Comparison of ENCODE assay signal across 1 cellular context in the genomic region with DNA sequence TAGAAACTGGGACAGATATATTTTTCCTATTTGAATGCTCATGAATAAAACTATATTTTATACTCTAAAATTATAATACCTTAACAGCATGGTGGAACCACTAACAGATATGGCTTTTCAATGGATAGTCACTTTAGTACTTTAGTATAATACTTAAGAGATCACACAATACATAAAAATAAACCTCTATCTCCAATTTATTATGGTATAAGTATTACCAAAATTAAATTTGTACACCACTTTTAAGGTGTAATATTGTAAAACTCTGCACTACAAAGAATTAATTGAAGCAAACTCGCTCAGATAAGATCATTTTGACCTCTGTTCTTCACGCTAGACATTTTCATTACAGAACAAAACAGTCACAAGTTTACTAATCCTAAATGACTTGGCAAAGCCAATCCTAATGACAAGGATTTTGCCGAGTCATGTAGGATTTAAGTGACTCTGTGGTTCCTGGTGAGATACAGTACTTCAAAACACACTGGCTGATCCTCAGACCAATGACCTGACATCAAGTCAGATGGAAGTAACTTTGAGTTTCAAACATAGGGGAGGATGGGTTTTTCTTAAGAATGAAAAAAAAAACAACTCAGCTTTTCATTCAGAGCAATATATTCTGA.
TF ChIP-seq lines count a peak whose summit lies in the region.

No MANE protein-coding gene starts in this region.

TF ChIP-seq in K562, 482 proteins besides CTCF, POLR2A, EP300 and RAD21 (continued from another document):
- TF ChIP-seq CCNT2 (IDR thresholded peaks at IDR 0.05; ENCODE audit: borderline replicate concordance, extremely low read depth, insufficient read length, low read depth, low read length) (no peak), ZNF76 (CRISPR knock-in tag; IDR thresholded peaks at IDR 0.05; ENCODE audit: borderline replicate concordance) (no peak), KAT2B (IDR thresholded peaks at IDR 0.05; ENCODE audit: low read depth, low read length) (no peak), ATF7 (IDR thresholded peaks at IDR 0.05) (no peak; the same call in 1 of the 2 replicates), STAT5A (IDR thresholded peaks at IDR 0.05; ENCODE audit: borderline replicate concordance, low read length) (no peak), ZNF239 (CRISPR knock-in tag; IDR thresholded peaks at IDR 0.05) (0 out of 2 replicates have a peak, but pooled peaks have one; percentile 53), ZNF24 (IDR thresholded peaks at IDR 0.05) (no peak), MED1 (CRISPR knock-in tag; IDR thresholded peaks at IDR 0.05; ENCODE audit: borderline replicate concordance) (no peak), ZNF589 (CRISPR knock-in tag; IDR thresholded peaks at IDR 0.05; ENCODE audit: low read depth) (peak; percentile 57; the same call in 1 of the 2 replicates), ZNF384 (IDR thresholded peaks at IDR 0.05; ENCODE audit: low read depth, low read length) (peak; percentile 39; the same call in 1 of the 2 replicates), ZNF561 (CRISPR knock-in tag; conservative IDR thresholded peaks at IDR 0.05) (no peak), ZNF766 (CRISPR knock-in tag; conservative IDR thresholded peaks at IDR 0.05) (peak; percentile 78)
- TF ChIP-seq, protein P1, sequence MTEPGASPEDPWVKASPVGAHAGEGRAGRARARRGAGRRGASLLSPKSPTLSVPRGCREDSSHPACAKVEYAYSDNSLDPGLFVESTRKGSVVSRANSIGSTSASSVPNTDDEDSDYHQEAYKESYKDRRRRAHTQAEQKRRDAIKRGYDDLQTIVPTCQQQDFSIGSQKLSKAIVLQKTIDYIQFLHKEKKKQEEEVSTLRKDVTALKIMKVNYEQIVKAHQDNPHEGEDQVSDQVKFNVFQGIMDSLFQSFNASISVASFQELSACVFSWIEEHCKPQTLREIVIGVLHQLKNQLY (CRISPR knock-in tag; conservative IDR thresholded peaks at IDR 0.05) = no peak
- TF ChIP-seq, protein P2, sequence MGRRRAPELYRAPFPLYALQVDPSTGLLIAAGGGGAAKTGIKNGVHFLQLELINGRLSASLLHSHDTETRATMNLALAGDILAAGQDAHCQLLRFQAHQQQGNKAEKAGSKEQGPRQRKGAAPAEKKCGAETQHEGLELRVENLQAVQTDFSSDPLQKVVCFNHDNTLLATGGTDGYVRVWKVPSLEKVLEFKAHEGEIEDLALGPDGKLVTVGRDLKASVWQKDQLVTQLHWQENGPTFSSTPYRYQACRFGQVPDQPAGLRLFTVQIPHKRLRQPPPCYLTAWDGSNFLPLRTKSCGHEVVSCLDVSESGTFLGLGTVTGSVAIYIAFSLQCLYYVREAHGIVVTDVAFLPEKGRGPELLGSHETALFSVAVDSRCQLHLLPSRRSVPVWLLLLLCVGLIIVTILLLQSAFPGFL (CRISPR knock-in tag; IDR thresholded peaks at IDR 0.05) = no peak
- TF ChIP-seq, protein P3, sequence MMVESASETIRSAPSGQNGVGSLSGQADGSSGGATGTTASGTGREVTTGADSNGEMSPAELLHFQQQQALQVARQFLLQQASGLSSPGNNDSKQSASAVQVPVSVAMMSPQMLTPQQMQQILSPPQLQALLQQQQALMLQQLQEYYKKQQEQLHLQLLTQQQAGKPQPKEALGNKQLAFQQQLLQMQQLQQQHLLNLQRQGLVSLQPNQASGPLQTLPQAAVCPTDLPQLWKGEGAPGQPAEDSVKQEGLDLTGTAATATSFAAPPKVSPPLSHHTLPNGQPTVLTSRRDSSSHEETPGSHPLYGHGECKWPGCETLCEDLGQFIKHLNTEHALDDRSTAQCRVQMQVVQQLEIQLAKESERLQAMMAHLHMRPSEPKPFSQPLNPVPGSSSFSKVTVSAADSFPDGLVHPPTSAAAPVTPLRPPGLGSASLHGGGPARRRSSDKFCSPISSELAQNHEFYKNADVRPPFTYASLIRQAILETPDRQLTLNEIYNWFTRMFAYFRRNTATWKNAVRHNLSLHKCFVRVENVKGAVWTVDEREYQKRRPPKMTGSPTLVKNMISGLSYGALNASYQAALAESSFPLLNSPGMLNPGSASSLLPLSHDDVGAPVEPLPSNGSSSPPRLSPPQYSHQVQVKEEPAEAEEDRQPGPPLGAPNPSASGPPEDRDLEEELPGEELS (CRISPR knock-in tag; IDR thresholded peaks at IDR 0.05; ENCODE audit: borderline replicate concordance) = no peak
- TF ChIP-seq, protein P4, sequence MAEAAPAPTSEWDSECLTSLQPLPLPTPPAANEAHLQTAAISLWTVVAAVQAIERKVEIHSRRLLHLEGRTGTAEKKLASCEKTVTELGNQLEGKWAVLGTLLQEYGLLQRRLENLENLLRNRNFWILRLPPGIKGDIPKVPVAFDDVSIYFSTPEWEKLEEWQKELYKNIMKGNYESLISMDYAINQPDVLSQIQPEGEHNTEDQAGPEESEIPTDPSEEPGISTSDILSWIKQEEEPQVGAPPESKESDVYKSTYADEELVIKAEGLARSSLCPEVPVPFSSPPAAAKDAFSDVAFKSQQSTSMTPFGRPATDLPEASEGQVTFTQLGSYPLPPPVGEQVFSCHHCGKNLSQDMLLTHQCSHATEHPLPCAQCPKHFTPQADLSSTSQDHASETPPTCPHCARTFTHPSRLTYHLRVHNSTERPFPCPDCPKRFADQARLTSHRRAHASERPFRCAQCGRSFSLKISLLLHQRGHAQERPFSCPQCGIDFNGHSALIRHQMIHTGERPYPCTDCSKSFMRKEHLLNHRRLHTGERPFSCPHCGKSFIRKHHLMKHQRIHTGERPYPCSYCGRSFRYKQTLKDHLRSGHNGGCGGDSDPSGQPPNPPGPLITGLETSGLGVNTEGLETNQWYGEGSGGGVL (CRISPR knock-in tag; IDR thresholded peaks at IDR 0.05) = no peak
- TF ChIP-seq, protein P5, sequence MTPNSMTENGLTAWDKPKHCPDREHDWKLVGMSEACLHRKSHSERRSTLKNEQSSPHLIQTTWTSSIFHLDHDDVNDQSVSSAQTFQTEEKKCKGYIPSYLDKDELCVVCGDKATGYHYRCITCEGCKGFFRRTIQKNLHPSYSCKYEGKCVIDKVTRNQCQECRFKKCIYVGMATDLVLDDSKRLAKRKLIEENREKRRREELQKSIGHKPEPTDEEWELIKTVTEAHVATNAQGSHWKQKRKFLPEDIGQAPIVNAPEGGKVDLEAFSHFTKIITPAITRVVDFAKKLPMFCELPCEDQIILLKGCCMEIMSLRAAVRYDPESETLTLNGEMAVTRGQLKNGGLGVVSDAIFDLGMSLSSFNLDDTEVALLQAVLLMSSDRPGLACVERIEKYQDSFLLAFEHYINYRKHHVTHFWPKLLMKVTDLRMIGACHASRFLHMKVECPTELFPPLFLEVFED (CRISPR knock-in tag; conservative IDR thresholded peaks at IDR 0.05) = no peak
- TF ChIP-seq, protein P6, sequence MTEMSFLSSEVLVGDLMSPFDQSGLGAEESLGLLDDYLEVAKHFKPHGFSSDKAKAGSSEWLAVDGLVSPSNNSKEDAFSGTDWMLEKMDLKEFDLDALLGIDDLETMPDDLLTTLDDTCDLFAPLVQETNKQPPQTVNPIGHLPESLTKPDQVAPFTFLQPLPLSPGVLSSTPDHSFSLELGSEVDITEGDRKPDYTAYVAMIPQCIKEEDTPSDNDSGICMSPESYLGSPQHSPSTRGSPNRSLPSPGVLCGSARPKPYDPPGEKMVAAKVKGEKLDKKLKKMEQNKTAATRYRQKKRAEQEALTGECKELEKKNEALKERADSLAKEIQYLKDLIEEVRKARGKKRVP (CRISPR knock-in tag; IDR thresholded peaks at IDR 0.05) = no peak
